Comparison of ENCODE assay signal across 9 cellular contexts in the genomic region with DNA sequence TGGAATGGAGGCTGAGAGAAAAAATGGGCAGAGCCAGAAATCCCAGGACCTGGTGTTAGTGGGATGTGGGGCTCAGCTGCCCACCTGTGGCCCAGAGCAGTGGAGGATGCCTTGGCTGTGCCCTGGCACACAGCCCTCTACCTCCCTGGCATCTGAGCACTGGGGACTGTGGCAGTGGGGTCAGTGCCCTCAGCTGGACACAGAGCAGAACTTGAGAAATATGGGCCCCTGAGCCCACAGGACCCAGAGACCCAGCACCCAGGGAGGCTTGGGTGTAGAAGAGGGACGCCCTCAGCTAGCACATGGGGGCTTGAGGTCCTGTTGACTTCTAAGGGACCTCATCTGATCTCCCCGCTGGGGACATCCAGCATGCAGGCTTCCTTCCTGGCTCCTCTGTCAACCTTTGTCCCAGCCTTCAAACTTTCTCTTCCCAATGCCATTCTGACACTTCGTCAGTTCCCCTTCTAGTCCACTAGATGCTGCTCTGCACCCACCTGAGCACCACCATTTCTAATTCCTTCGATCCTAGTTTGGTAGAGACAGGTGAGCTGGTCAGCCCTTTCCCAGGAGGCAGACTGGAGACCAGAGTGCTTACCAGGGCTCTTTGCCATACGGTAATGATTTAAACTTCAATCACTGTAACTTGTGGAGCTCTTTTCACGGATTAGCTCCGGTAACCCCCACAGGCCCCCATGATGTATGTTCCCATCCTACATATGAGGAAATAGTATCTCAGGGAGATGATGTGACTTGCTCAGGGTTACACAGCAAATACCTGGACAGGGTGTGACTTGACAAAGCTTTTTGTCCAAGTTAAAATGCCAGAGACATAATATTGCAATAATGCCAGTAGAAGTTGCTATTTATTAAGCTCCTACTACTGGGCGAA.
A peak's percentile ranks its signal among the peaks of the same experiment; 100 is the strongest.
DNase-seq lines count a peak whose midpoint lies in the region; ATAC-seq and TF ChIP-seq lines count a peak whose summit lies in the region.
"Had no signal": no experiment of that assay in that cellular context is flagged by ENCODE, and none has a peak within 500 bp of the region (broad histone marks: within the 10 kb centered on the region; RNA-seq: fewer than 3 reads in every experiment).

No MANE protein-coding gene starts in this region.

- H3K4me1 ChIP-seq in ascending aorta = no peaks in the 10 kb centered on the region
- H3K4me1 ChIP-seq: BLaER1 had no signal

- H3K9me3 ChIP-seq in ascending aorta = no peaks in the 10 kb centered on the region
- H3K9me3 ChIP-seq: BLaER1 had no signal

- H3K4me3 ChIP-seq in NB4 (ENCODE audit: low read depth, low read length) (no peak overlapping the region), ascending aorta (no peak overlapping the region)
- H3K4me3 ChIP-seq: BLaER1 had no signal

- no peaks in the 10 kb centered on the region for H3K36me3 ChIP-seq in ascending aorta
- H3K36me3 ChIP-seq: BLaER1 had no signal

- ATAC-seq in omental fat pad (ENCODE audit: low FRiP score) (no peak), HG02840 (IDR thresholded peaks at IDR 0.05; ENCODE audit: low FRiP score, unreplicated experiment) (no peak), sciatic nerve (no peak)

- DNase-seq in NCI-H1092 treated with DMSO at 0.1 percent for 48 hours (lab: John Stamatoyannopoulos, UW) = peak; percentile 24
- no peak for DNase-seq in NCI-H1092 (lab: John Stamatoyannopoulos, UW)
- DNase-seq in NB4 (ENCODE audit: low read depth) = peak; percentile 40
- DNase-seq in ascending aorta (ENCODE audit: low spot score in 2 of 2) = no peak
- peak; percentile 62 for DNase-seq in left kidney (ENCODE audit: low read depth, low spot score)
- DNase-seq in omental fat pad (ENCODE audit: low spot score) = no peak
- no peak for DNase-seq in sciatic nerve (ENCODE audit: low spot score)

- no peak for TF ChIP-seq POLR2A in NB4 (IDR thresholded peaks at IDR 0.05; ENCODE audit: extremely low read depth, insufficient read length)

- TF ChIP-seq CTCF in NB4 (IDR thresholded peaks at IDR 0.05; ENCODE audit: low read depth, low read length) (peak; percentile 83), ascending aorta (IDR thresholded peaks at IDR 0.05) (peak; percentile 15 to 47 (median 17)), omental fat pad (IDR thresholded peaks at IDR 0.05) (no peak)

- intact Hi-C loops in ascending aorta (cut with DNase I) = no loop called here
- intact Hi-C loops in sciatic nerve (cut with DNase I) = no loop called here

- no peaks in the 10 kb centered on the region for H3K27me3 ChIP-seq in ascending aorta
- H3K27me3 ChIP-seq: BLaER1 had no signal

- H3K27ac ChIP-seq in ascending aorta = no peak overlapping the region
- H3K27ac ChIP-seq: BLaER1 had no signal

Comparison
In these comparisons a context has a peak if more than half of its experiments do, and no peak if none do; other contexts are left out.
1. DNase-seq: peak in NCI-H1092 treated with DMSO at 0.1 percent for 48 hours (single experiment), NB4 (single experiment) and left kidney (single experiment); none in NCI-H1092 (single experiment), ascending aorta (0 of 2), omental fat pad (single experiment) and sciatic nerve (single experiment).
2. CTCF ChIP-seq: peak in NB4 (single experiment) and ascending aorta (3 of 3); none in omental fat pad (0 of 3).